Comparison of ENCODE assay signal across 10 cellular contexts in genomic region chrX:23332101-23332887, GRCh38.
DNase-seq lines count a peak whose midpoint lies in the region; ATAC-seq, FAIRE-seq and TF ChIP-seq lines count a peak whose summit lies in the region.
"Had no signal": no experiment of that assay in that cellular context is flagged by ENCODE, and none has a peak within 500 bp of the region (broad histone marks: within the 10 kb centered on the region; RNA-seq: fewer than 3 reads in every experiment).

No MANE protein-coding gene starts in this region.

- H3K27ac ChIP-seq in SK-N-MC, result no peak overlapping the region

- no peak for TF ChIP-seq CTCF in D721Med (IDR thresholded peaks at IDR 0.05; ENCODE audit: insufficient read depth, missing control alignments)

- ATAC-seq in stimulated activated naive CD8-positive, alpha-beta T cell treated with anti-CD3 and anti-CD28 coated beads, Interleukin-15, Interleukin-2, amounts not matched to agents 100 U/mL and 50 U/mL, for 24 hours, result no peak
- ATAC-seq in HG03521 (IDR thresholded peaks at IDR 0.05; ENCODE audit: unreplicated experiment), result no peak
- ATAC-seq: GM12878 had no signal

- no peak for FAIRE-seq in D721Med (lab: Jason Lieb, UNC)
- FAIRE-seq: GM12878 had no signal

- DNase-seq in NCI-H1417 (lab: John Stamatoyannopoulos, UW), result peak in 2 of 3 experiments; percentile 57 to 68
- no peak for DNase-seq in NCI-H1417 treated with DMSO at 0.1 percent for 48 hours (lab: John Stamatoyannopoulos, UW)
- DNase-seq in SK-N-MC (ENCODE audit: low read depth, low spot score), result no peak
- DNase-seq in iPS-NIHi11 (ENCODE audit: low spot score), result peak; percentile 6
- DNase-seq in stimulated activated naive CD8-positive, alpha-beta T cell treated with anti-CD3 and anti-CD28 coated beads, Interleukin-15, Interleukin-2, amounts not matched to agents 100 U/mL and 50 U/mL, for 24 hours, result peak; percentile 4
- no peak for DNase-seq in D721Med (ENCODE audit: insufficient read length, low spot score)
- DNase-seq in HCEC 1CT, result no peak
- DNase-seq: SW 1271 had no signal

- no peaks in the 10 kb centered on the region for H3K36me3 ChIP-seq in SK-N-MC (ENCODE audit: insufficient read depth, low read length)

- H3K4me3 ChIP-seq in SK-N-MC, result peak overlapping the region; percentile 78
- H3K4me3 ChIP-seq: GM12878 had no signal

- H3K9ac ChIP-seq in SK-N-MC (ENCODE audit: insufficient read length), result no peak overlapping the region

- no peaks in the 10 kb centered on the region for H3K9me3 ChIP-seq in SK-N-MC (ENCODE audit: low read depth, low read length)

Comparison
In these comparisons a context has a peak if more than half of its experiments do, and no peak if none do; other contexts are left out.
1. DNase-seq: peak in NCI-H1417 (2 of 3), iPS-NIHi11 (single experiment) and stimulated activated naive CD8-positive, alpha-beta T cell treated with anti-CD3 and anti-CD28 coated beads, Interleukin-15, Interleukin-2, amounts not matched to agents 100 U/mL and 50 U/mL, for 24 hours (single experiment); none in NCI-H1417 treated with DMSO at 0.1 percent for 48 hours (single experiment), SK-N-MC (single experiment), D721Med (single experiment) and HCEC 1CT (single experiment).